In the genomic region with DNA sequence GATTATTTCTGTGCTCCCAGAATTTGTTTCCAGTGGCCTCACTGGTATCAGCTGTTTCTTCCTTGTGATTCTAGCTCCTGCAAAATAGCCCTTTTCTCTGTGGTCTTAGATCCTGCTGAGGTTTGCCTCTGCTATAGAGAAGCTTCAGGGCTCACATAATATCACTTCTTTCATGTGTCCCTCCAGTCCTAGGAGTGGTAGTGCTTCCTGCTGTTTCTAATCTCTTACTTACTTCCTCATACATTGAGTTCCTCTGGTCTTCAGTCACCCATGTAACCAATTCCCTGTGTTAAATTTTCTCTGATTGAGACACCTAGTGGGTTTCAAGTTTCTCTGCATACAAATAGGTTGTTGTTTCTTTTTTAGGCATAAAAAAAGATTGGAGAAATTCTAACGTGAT, we compare ENCODE assay signal across 1 cellular context.
TF ChIP-seq lines count a peak whose summit lies in the region.

No MANE protein-coding gene starts in this region.

TF ChIP-seq in WTC11, 78 proteins besides CTCF, POLR2A, EP300 and RAD21 (continued from another document):
- TF ChIP-seq, protein P1, sequence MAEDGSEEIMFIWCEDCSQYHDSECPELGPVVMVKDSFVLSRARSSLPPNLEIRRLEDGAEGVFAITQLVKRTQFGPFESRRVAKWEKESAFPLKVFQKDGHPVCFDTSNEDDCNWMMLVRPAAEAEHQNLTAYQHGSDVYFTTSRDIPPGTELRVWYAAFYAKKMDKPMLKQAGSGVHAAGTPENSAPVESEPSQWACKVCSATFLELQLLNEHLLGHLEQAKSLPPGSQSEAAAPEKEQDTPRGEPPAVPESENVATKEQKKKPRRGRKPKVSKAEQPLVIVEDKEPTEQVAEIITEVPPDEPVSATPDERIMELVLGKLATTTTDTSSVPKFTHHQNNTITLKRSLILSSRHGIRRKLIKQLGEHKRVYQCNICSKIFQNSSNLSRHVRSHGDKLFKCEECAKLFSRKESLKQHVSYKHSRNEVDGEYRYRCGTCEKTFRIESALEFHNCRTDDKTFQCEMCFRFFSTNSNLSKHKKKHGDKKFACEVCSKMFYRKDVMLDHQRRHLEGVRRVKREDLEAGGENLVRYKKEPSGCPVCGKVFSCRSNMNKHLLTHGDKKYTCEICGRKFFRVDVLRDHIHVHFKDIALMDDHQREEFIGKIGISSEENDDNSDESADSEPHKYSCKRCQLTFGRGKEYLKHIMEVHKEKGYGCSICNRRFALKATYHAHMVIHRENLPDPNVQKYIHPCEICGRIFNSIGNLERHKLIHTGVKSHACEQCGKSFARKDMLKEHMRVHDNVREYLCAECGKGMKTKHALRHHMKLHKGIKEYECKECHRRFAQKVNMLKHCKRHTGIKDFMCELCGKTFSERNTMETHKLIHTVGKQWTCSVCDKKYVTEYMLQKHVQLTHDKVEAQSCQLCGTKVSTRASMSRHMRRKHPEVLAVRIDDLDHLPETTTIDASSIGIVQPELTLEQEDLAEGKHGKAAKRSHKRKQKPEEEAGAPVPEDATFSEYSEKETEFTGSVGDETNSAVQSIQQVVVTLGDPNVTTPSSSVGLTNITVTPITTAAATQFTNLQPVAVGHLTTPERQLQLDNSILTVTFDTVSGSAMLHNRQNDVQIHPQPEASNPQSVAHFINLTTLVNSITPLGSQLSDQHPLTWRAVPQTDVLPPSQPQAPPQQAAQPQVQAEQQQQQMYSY (CRISPR knock-in tag; IDR thresholded peaks at IDR 0.05): no peak
- TF ChIP-seq, protein P2, sequence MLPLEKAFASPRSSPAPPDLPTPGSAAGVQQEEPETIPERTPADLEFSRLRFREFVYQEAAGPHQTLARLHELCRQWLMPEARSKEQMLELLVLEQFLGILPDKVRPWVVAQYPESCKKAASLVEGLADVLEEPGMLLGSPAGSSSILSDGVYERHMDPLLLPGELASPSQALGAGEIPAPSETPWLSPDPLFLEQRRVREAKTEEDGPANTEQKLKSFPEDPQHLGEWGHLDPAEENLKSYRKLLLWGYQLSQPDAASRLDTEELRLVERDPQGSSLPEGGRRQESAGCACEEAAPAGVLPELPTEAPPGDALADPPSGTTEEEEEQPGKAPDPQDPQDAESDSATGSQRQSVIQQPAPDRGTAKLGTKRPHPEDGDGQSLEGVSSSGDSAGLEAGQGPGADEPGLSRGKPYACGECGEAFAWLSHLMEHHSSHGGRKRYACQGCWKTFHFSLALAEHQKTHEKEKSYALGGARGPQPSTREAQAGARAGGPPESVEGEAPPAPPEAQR (CRISPR knock-in tag; IDR thresholded peaks at IDR 0.05): no peak
- TF ChIP-seq, protein P3, sequence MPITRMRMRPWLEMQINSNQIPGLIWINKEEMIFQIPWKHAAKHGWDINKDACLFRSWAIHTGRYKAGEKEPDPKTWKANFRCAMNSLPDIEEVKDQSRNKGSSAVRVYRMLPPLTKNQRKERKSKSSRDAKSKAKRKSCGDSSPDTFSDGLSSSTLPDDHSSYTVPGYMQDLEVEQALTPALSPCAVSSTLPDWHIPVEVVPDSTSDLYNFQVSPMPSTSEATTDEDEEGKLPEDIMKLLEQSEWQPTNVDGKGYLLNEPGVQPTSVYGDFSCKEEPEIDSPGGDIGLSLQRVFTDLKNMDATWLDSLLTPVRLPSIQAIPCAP (CRISPR knock-in tag; IDR thresholded peaks at IDR 0.05): no peak
- TF ChIP-seq, protein P4, sequence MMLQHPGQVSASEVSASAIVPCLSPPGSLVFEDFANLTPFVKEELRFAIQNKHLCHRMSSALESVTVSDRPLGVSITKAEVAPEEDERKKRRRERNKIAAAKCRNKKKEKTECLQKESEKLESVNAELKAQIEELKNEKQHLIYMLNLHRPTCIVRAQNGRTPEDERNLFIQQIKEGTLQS (CRISPR knock-in tag; conservative IDR thresholded peaks at IDR 0.05): no peak
- no peak for TF ChIP-seq ZNF263 (CRISPR knock-in tag; IDR thresholded peaks at IDR 0.05; ENCODE audit: low read depth)
